ENCODE assay signal across 2 cellular contexts in genomic region chr1:25530348-25531081, GRCh38.
TF ChIP-seq lines count a peak whose summit lies in the region.

No MANE protein-coding gene starts in this region.

TF ChIP-seq in A549, 52 proteins besides CTCF, POLR2A, EP300 and RAD21:
- TF ChIP-seq MAX (IDR thresholded peaks at IDR 0.05) (no peak), BHLHE40 (IDR thresholded peaks at IDR 0.05; ENCODE audit: low read depth, low read length) (no peak), HOXA7 (CRISPR knock-in tag; IDR thresholded peaks at IDR 0.05) (no peak), ZFP36 (IDR thresholded peaks at IDR 0.05; ENCODE audit: borderline replicate concordance, partially characterized antibody) (no peak), JUN (IDR thresholded peaks at IDR 0.05) (no peak)

TF ChIP-seq in K562, 482 proteins besides CTCF, POLR2A, EP300 and RAD21 (continued from another document):
- TF ChIP-seq THAP12 (CRISPR knock-in tag; IDR thresholded peaks at IDR 0.05) (no peak), PRMT5 (CRISPR knock-in tag; IDR thresholded peaks at IDR 0.05) (0 out of 2 replicates have a peak, but pooled peaks have one; percentile 8), CREB5 (CRISPR knock-in tag; IDR thresholded peaks at IDR 0.05) (no peak), ZNF124 (CRISPR knock-in tag; IDR thresholded peaks at IDR 0.05) (no peak), SFPQ (IDR thresholded peaks at IDR 0.05; ENCODE audit: low read depth, low read length) (no peak), MED1 (CRISPR knock-in tag; IDR thresholded peaks at IDR 0.05; ENCODE audit: borderline replicate concordance) (no peak), MCM5 (IDR thresholded peaks at IDR 0.05; ENCODE audit: low read depth) (no peak)
TF ChIP-seq in K562: peak in this region for 1.
